1 cellular context compared by ENCODE assay signal in the genomic region with DNA sequence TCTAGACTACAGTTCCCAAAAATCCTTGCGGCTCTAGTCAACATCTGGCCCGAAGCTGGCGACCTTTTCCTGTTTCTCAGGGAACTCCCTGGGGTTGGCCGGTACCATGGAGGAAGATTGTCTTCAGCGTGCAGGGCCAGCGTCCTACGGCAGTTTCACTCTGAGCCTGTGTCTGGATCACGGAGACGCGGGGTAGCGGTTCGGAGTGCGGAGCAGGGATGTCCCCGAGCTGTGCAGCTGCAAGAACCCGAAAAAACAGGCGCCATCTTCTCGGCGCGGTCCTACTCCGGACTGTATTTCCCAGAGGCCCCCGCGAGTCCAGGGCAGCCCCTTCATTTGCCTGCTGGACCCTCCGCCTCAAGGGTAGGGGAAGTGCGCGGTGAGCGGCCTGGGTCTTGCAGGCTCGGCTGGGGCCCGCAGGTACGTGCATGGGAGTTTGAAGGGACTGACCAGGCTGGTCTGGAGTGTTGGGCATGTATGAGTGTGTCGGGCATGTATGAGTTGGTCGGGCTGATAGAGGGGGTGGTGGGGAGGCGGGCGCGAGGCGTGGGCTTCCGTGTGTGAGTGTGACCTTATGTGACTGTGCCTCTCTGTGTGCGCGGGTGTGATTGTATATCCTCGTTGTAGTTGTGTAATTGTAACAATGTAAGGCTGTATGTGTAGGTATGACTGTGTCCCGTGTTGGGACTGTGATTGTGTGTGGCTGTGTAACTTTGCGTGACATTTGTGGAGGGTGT.
A peak's percentile ranks its signal among the peaks of the same experiment; 100 is the strongest.
TF ChIP-seq lines count a peak whose summit lies in the region.

A gene (plus strand): TSS at position 360 of the 737 bp plus-strand sequence. CDS start 12,240 bp downstream, outside the sequence.

TF ChIP-seq in HepG2, 621 proteins besides CTCF, POLR2A, EP300 and RAD21 (continued from another document and continues in another):
- TF ChIP-seq ZNF234 (CRISPR knock-in tag; conservative IDR thresholded peaks at IDR 0.05) (0 out of 2 replicates have a peak, but pooled peaks have one; percentile 34), KDM2A (CRISPR knock-in tag; IDR thresholded peaks at IDR 0.05; ENCODE audit: borderline replicate concordance, low read depth) (peak; percentile 44; the same call in 1 of the 2 replicates), MYC (CRISPR knock-in tag; IDR thresholded peaks at IDR 0.05; ENCODE audit: borderline replicate concordance) (peak; percentile 68; the same call in 1 of the 2 replicates), ZNF782 (CRISPR knock-in tag; IDR thresholded peaks at IDR 0.05; ENCODE audit: borderline replicate concordance) (no peak), ZKSCAN5 (CRISPR knock-in tag; IDR thresholded peaks at IDR 0.05) (no peak), ZNF225 (CRISPR knock-in tag; IDR thresholded peaks at IDR 0.05) (peak; percentile 91; the same call in 1 of the 2 replicates), RFXANK (CRISPR knock-in tag; IDR thresholded peaks at IDR 0.05) (no peak), ZNF235 (CRISPR knock-in tag; IDR thresholded peaks at IDR 0.05; ENCODE audit: borderline replicate concordance) (no peak), FOXJ3 (CRISPR knock-in tag; IDR thresholded peaks at IDR 0.05; ENCODE audit: borderline replicate concordance) (peak; percentile 36; the same call in 1 of the 2 replicates), TMF1 (CRISPR knock-in tag; IDR thresholded peaks at IDR 0.05; ENCODE audit: low read depth) (no peak), IKZF4 (CRISPR knock-in tag; IDR thresholded peaks at IDR 0.05; ENCODE audit: borderline replicate concordance, low read depth, not compliant biosample characterization) (peak; percentile 30), ZNF3 (CRISPR knock-in tag; IDR thresholded peaks at IDR 0.05) (no peak), MYNN (CRISPR knock-in tag; IDR thresholded peaks at IDR 0.05; ENCODE audit: low read depth) (0 out of 2 replicates have a peak, but pooled peaks have one; percentile 19), ZSCAN9 (CRISPR knock-in tag; IDR thresholded peaks at IDR 0.05; ENCODE audit: borderline replicate concordance) (no peak), ZNF510 (CRISPR knock-in tag; IDR thresholded peaks at IDR 0.05; ENCODE audit: low read depth) (no peak), SMC3 (IDR thresholded peaks at IDR 0.05; ENCODE audit: low read length) (no peak), MTA1 (CRISPR knock-in tag; IDR thresholded peaks at IDR 0.05; ENCODE audit: borderline replicate concordance) (no peak), ISX (CRISPR knock-in tag; conservative IDR thresholded peaks at IDR 0.05) (no peak), GATAD1 (CRISPR knock-in tag; IDR thresholded peaks at IDR 0.05) (peak; percentile 99)
- TF ChIP-seq, protein P1, sequence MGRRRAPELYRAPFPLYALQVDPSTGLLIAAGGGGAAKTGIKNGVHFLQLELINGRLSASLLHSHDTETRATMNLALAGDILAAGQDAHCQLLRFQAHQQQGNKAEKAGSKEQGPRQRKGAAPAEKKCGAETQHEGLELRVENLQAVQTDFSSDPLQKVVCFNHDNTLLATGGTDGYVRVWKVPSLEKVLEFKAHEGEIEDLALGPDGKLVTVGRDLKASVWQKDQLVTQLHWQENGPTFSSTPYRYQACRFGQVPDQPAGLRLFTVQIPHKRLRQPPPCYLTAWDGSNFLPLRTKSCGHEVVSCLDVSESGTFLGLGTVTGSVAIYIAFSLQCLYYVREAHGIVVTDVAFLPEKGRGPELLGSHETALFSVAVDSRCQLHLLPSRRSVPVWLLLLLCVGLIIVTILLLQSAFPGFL (CRISPR knock-in tag; IDR thresholded peaks at IDR 0.05), result no peak
- TF ChIP-seq, protein P2, sequence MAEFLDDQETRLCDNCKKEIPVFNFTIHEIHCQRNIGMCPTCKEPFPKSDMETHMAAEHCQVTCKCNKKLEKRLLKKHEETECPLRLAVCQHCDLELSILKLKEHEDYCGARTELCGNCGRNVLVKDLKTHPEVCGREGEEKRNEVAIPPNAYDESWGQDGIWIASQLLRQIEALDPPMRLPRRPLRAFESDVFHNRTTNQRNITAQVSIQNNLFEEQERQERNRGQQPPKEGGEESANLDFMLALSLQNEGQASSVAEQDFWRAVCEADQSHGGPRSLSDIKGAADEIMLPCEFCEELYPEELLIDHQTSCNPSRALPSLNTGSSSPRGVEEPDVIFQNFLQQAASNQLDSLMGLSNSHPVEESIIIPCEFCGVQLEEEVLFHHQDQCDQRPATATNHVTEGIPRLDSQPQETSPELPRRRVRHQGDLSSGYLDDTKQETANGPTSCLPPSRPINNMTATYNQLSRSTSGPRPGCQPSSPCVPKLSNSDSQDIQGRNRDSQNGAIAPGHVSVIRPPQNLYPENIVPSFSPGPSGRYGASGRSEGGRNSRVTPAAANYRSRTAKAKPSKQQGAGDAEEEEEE (CRISPR knock-in tag; IDR thresholded peaks at IDR 0.05; ENCODE audit: borderline replicate concordance), result 0 out of 2 replicates have a peak, but pooled peaks have one; percentile 77
- TF ChIP-seq, protein P3, sequence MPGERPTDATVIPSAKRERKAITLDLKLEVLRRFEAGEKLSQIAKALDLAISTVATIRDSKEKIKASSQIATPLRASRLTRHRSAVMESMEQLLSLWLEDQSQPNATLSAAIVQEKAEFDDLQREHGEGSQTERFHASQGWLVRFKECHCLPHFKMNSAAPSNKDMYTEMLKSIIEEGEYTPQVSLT (CRISPR knock-in tag; IDR thresholded peaks at IDR 0.05; ENCODE audit: borderline replicate concordance, low read depth), result no peak
- TF ChIP-seq, protein P4, sequence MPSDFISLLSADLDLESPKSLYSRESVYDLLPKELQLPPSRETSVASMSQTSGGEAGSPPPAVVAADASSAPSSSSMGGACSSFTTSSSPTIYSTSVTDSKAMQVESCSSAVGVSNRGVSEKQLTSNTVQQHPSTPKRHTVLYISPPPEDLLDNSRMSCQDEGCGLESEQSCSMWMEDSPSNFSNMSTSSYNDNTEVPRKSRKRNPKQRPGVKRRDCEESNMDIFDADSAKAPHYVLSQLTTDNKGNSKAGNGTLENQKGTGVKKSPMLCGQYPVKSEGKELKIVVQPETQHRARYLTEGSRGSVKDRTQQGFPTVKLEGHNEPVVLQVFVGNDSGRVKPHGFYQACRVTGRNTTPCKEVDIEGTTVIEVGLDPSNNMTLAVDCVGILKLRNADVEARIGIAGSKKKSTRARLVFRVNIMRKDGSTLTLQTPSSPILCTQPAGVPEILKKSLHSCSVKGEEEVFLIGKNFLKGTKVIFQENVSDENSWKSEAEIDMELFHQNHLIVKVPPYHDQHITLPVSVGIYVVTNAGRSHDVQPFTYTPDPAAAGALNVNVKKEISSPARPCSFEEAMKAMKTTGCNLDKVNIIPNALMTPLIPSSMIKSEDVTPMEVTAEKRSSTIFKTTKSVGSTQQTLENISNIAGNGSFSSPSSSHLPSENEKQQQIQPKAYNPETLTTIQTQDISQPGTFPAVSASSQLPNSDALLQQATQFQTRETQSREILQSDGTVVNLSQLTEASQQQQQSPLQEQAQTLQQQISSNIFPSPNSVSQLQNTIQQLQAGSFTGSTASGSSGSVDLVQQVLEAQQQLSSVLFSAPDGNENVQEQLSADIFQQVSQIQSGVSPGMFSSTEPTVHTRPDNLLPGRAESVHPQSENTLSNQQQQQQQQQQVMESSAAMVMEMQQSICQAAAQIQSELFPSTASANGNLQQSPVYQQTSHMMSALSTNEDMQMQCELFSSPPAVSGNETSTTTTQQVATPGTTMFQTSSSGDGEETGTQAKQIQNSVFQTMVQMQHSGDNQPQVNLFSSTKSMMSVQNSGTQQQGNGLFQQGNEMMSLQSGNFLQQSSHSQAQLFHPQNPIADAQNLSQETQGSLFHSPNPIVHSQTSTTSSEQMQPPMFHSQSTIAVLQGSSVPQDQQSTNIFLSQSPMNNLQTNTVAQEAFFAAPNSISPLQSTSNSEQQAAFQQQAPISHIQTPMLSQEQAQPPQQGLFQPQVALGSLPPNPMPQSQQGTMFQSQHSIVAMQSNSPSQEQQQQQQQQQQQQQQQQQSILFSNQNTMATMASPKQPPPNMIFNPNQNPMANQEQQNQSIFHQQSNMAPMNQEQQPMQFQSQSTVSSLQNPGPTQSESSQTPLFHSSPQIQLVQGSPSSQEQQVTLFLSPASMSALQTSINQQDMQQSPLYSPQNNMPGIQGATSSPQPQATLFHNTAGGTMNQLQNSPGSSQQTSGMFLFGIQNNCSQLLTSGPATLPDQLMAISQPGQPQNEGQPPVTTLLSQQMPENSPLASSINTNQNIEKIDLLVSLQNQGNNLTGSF (CRISPR knock-in tag; IDR thresholded peaks at IDR 0.05), result 0 out of 2 replicates have a peak, but pooled peaks have one; percentile 11
- TF ChIP-seq, protein P5, sequence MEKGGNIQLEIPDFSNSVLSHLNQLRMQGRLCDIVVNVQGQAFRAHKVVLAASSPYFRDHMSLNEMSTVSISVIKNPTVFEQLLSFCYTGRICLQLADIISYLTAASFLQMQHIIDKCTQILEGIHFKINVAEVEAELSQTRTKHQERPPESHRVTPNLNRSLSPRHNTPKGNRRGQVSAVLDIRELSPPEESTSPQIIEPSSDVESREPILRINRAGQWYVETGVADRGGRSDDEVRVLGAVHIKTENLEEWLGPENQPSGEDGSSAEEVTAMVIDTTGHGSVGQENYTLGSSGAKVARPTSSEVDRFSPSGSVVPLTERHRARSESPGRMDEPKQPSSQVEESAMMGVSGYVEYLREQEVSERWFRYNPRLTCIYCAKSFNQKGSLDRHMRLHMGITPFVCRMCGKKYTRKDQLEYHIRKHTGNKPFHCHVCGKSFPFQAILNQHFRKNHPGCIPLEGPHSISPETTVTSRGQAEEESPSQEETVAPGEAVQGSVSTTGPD (CRISPR knock-in tag; IDR thresholded peaks at IDR 0.05), result no peak
- TF ChIP-seq, protein P6, sequence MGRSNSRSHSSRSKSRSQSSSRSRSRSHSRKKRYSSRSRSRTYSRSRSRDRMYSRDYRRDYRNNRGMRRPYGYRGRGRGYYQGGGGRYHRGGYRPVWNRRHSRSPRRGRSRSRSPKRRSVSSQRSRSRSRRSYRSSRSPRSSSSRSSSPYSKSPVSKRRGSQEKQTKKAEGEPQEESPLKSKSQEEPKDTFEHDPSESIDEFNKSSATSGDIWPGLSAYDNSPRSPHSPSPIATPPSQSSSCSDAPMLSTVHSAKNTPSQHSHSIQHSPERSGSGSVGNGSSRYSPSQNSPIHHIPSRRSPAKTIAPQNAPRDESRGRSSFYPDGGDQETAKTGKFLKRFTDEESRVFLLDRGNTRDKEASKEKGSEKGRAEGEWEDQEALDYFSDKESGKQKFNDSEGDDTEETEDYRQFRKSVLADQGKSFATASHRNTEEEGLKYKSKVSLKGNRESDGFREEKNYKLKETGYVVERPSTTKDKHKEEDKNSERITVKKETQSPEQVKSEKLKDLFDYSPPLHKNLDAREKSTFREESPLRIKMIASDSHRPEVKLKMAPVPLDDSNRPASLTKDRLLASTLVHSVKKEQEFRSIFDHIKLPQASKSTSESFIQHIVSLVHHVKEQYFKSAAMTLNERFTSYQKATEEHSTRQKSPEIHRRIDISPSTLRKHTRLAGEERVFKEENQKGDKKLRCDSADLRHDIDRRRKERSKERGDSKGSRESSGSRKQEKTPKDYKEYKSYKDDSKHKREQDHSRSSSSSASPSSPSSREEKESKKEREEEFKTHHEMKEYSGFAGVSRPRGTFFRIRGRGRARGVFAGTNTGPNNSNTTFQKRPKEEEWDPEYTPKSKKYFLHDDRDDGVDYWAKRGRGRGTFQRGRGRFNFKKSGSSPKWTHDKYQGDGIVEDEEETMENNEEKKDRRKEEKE (IDR thresholded peaks at IDR 0.05), result no peak
- TF ChIP-seq, protein P7, sequence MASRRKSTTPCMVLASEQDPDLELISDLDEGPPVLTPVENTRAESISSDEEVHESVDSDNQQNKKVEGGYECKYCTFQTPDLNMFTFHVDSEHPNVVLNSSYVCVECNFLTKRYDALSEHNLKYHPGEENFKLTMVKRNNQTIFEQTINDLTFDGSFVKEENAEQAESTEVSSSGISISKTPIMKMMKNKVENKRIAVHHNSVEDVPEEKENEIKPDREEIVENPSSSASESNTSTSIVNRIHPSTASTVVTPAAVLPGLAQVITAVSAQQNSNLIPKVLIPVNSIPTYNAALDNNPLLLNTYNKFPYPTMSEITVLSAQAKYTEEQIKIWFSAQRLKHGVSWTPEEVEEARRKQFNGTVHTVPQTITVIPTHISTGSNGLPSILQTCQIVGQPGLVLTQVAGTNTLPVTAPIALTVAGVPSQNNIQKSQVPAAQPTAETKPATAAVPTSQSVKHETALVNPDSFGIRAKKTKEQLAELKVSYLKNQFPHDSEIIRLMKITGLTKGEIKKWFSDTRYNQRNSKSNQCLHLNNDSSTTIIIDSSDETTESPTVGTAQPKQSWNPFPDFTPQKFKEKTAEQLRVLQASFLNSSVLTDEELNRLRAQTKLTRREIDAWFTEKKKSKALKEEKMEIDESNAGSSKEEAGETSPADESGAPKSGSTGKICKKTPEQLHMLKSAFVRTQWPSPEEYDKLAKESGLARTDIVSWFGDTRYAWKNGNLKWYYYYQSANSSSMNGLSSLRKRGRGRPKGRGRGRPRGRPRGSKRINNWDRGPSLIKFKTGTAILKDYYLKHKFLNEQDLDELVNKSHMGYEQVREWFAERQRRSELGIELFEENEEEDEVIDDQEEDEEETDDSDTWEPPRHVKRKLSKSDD (CRISPR knock-in tag; IDR thresholded peaks at IDR 0.05; ENCODE audit: low read depth), result no peak
- TF ChIP-seq, protein P8, sequence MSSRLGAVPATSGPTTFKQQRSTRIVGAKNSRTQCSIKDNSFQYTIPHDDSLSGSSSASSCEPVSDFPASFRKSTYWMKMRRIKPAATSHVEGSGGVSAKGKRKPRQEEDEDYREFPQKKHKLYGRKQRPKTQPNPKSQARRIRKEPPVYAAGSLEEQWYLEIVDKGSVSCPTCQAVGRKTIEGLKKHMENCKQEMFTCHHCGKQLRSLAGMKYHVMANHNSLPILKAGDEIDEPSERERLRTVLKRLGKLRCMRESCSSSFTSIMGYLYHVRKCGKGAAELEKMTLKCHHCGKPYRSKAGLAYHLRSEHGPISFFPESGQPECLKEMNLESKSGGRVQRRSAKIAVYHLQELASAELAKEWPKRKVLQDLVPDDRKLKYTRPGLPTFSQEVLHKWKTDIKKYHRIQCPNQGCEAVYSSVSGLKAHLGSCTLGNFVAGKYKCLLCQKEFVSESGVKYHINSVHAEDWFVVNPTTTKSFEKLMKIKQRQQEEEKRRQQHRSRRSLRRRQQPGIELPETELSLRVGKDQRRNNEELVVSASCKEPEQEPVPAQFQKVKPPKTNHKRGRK (CRISPR knock-in tag; IDR thresholded peaks at IDR 0.05), result 0 out of 2 replicates have a peak, but pooled peaks have one; percentile 44
- TF ChIP-seq, protein P9, sequence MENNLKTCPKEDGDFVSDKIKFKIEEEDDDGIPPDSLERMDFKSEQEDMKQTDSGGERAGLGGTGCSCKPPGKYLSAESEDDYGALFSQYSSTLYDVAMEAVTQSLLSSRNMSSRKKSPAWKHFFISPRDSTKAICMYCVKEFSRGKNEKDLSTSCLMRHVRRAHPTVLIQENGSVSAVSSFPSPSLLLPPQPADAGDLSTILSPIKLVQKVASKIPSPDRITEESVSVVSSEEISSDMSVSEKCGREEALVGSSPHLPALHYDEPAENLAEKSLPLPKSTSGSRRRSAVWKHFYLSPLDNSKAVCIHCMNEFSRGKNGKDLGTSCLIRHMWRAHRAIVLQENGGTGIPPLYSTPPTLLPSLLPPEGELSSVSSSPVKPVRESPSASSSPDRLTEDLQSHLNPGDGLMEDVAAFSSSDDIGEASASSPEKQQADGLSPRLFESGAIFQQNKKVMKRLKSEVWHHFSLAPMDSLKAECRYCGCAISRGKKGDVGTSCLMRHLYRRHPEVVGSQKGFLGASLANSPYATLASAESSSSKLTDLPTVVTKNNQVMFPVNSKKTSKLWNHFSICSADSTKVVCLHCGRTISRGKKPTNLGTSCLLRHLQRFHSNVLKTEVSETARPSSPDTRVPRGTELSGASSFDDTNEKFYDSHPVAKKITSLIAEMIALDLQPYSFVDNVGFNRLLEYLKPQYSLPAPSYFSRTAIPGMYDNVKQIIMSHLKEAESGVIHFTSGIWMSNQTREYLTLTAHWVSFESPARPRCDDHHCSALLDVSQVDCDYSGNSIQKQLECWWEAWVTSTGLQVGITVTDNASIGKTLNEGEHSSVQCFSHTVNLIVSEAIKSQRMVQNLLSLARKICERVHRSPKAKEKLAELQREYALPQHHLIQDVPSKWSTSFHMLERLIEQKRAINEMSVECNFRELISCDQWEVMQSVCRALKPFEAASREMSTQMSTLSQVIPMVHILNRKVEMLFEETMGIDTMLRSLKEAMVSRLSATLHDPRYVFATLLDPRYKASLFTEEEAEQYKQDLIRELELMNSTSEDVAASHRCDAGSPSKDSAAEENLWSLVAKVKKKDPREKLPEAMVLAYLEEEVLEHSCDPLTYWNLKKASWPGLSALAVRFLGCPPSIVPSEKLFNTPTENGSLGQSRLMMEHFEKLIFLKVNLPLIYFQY (CRISPR knock-in tag; IDR thresholded peaks at IDR 0.05; ENCODE audit: borderline replicate concordance), result no peak; the same call in 1 of the 2 replicates
